In genomic region chr13:102845630-102846260, GRCh38 we compare ENCODE assay signal across 8 cellular contexts. TPM values are rescaled to one million over a fixed set of nuclear protein-coding genes. Genes with fewer than 3 reads are reported as not detected.
DNase-seq lines count a peak whose midpoint lies in the region; ATAC-seq and TF ChIP-seq lines count a peak whose summit lies in the region.

TSS of gene ERCC5 (plus strand) at chr13:102846032. CDS start at chr13:102846267, 235 bp downstream.

- POLR2A ChIA-PET in OCI-LY7 (lab: Charles Lee) = interaction anchor here (0.6 to 1.5 kb wide), 5 partner anchors 35 to 264 kb away, joined by 3 to 6 read pairs (median 4); partner anchors contain the start of gene TPP2

- TF ChIP-seq CTCF in OCI-LY7 (conservative IDR thresholded peaks at IDR 0.05; ENCODE audit: low read length) (no peak), endothelial cell (IDR thresholded peaks at IDR 0.05; ENCODE audit: unreplicated experiment) (no peak)

- H3K9me3 ChIP-seq in OCI-LY7 (ENCODE audit: low read length) = no peaks in the 10 kb centered on the region

- H3K4me3 Mint-ChIP-seq in endothelial cell (ENCODE audit: unreplicated experiment) = peak within 1 kb of the TSS; percentile 96

- no peaks in the 10 kb centered on the region for H3K9me2 ChIP-seq in OCI-LY7 (ENCODE audit: insufficient read depth, low read length)

- peak; percentile 84 for ATAC-seq in GM21515 (IDR thresholded peaks at IDR 0.05; ENCODE audit: unreplicated experiment)

- H3K27ac Mint-ChIP-seq in endothelial cell (ENCODE audit: unreplicated experiment) = peak within 1 kb of the TSS; percentile 81

- H3K4me3 ChIP-seq in OCI-LY7 (ENCODE audit: low read depth, low read length, poor library complexity, severe bottlenecking) = peak within 1 kb of the TSS; percentile 99

- intact Hi-C loops in OCI-LY7 (cut with micrococcal nuclease; ENCODE audit: unreplicated experiment) = loop anchor here (1.0 to 5.0 kb wide), 2 partner anchors 73 to 249 kb away; partner anchors contain the start of genes TEX30 and TPP2

- H3K4me1 Mint-ChIP-seq in endothelial cell (ENCODE audit: unreplicated experiment) = peaks cover 28% of the 10 kb centered on the region

- peak; percentile 87 for DNase-seq in D341Med (ENCODE audit: low spot score)
- peak; percentile 29 for DNase-seq in HuH-7 (ENCODE audit: low spot score)
- DNase-seq in OCI-LY7 (ENCODE audit: low spot score) = peak; percentile 90
- peak; percentile 91 for DNase-seq in activated T-cell treated with anti-CD3 and anti-CD28 coated beads for 1 hour (ENCODE audit: low read depth)
- DNase-seq in endothelial cell (ENCODE audit: low spot score) = peak; percentile 88
- DNase-seq in midbrain (lab: John Stamatoyannopoulos, UW) = peak; percentile 95
- peak; percentile 90 to 93 for DNase-seq in stimulated activated CD8-positive, alpha-beta memory T cell treated with anti-CD3 and anti-CD28 coated beads, Interleukin-2, amount 100 ng/mL, for 1 hour (ENCODE audit: low read depth in 2 of 2)

- H3K4me1 ChIP-seq in OCI-LY7 (ENCODE audit: insufficient read depth, low read length, poor library complexity, severe bottlenecking) = peaks cover 15% of the 10 kb centered on the region

- H3K9me3 Mint-ChIP-seq in endothelial cell (ENCODE audit: unreplicated experiment) = no peaks in the 10 kb centered on the region

- H3K36me3 Mint-ChIP-seq in endothelial cell (ENCODE audit: low read depth, unreplicated experiment) = no peaks in the 10 kb centered on the region

- no TSS peak for BruUV-seq in OCI-LY7 (replicated peaks; lab: Mats Ljungman, UMichigan)

- peaks cover 31% of the 10 kb centered on the region for H3K79me2 ChIP-seq in OCI-LY7 (ENCODE audit: insufficient read depth, low read depth, low read length)

- H3K36me3 ChIP-seq in OCI-LY7 (ENCODE audit: insufficient read depth, low read length) = peaks cover 2% of the 10 kb centered on the region; the same call in 1 of the 2 replicates

- peak within 1 kb of the TSS; percentile 82 for H2AFZ ChIP-seq in OCI-LY7 (ENCODE audit: low read length)

- H4K20me1 ChIP-seq in OCI-LY7 (ENCODE audit: insufficient read depth, low read length) = no peaks in the 10 kb centered on the region; the same call in 1 of the 2 replicates

- CTCF ChIA-PET in OCI-LY7 (lab: Charles Lee; ENCODE audit: unreplicated experiment) = no interaction called here

- peak within 1 kb of the TSS; percentile 89 for H3K27ac ChIP-seq in OCI-LY7 (ENCODE audit: low read depth, low read length, poor library complexity, severe bottlenecking)

- H3K27me3 Mint-ChIP-seq in endothelial cell (ENCODE audit: unreplicated experiment) = peaks cover 7% of the 10 kb centered on the region

- peak within 1 kb of the TSS; percentile 98 for H3K4me2 ChIP-seq in OCI-LY7 (ENCODE audit: low read length)

RNA-seq across cellular contexts. Expression of gene ERCC5, which starts in this region (rescaled TPM):
- total RNA-seq in OCI-LY7 (2014; rRNA removed; shearing (Covaris generic)) = 37.9 and 39.2 TPM in 2 replicates
- total RNA-seq in OCI-LY7 (2022) (38.5 and 44.3 TPM in 2 replicates), endothelial cell (ENCODE audit: unreplicated experiment) (43.8 TPM)

Comparison
In these comparisons a context has a peak if more than half of its experiments do, and no peak if none do; other contexts are left out.
1. Peak in every context shown above with its lines: DNase-seq, ATAC-seq, H3K4me3 ChIP-seq and H3K27ac ChIP-seq.
2. DNase-seq: peak in every context shown above with its lines; median percentile 95 in midbrain; 92 in stimulated activated CD8-positive, alpha-beta memory T cell treated with anti-CD3 and anti-CD28 coated beads, Interleukin-2, amount 100 ng/mL, for 1 hour; 91 in activated T-cell treated with anti-CD3 and anti-CD28 coated beads for 1 hour; 90 in OCI-LY7; 88 in endothelial cell; 87 in D341Med; 29 in HuH-7.